Comparison of ENCODE assay signal across 13 cellular contexts in the genomic region with DNA sequence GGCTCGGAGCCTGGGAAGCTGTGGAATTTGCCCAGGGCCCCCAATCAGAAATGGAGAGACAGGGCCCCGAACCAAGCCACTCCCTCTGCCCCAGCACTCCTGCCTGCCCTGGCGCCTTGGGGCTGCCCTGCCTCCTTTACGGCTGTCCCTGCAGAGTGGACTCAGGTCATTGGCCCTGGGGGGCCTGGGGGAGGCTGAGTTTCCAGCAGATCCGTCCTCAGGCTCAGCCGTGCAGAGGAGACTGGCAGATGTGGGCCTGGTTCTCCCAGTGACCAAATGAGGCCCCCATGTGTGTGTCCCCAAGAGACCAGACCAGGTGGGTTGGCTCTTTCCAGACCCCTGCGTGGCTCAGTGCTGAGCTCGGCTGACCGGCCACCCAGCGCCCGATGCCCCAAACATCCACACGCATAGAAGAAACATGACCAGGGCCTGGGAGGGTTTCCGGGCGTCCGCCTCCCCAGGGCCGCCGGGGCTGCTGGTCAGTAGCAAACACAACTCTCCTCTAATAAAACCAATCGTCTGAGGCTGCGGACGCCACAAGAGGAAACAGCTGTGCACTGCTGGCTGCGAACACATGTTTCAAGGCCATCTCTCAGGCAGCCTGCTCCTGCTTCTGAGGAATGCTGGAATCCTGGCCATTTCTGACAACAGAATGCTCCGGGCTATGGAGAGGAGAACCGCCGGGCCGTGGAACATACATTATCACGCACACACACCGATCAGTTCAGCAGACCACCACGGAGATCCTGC. TPM values are rescaled to one million over a fixed set of nuclear protein-coding genes. Genes with fewer than 3 reads are reported as not detected.
DNase-seq lines count a peak whose midpoint lies in the region; ATAC-seq and FAIRE-seq lines count a peak whose summit lies in the region.
"Had no signal": no experiment of that assay in that cellular context is flagged by ENCODE, and none has a peak within 500 bp of the region (broad histone marks: within the 10 kb centered on the region; RNA-seq: fewer than 3 reads in every experiment).

No MANE protein-coding gene starts in this region.

- peak overlapping the region; percentile 70 for H4K91ac ChIP-seq in mesenchymal stem cell (ENCODE audit: low read length)

- peak overlapping the region; percentile 78 for H4K8ac ChIP-seq in mesenchymal stem cell (ENCODE audit: low read length)

- 46% methylated on average over 28 of the region's 28 CpGs for WGBS in mesenchymal stem cell
- 83 to 85% methylated on average over 28 of the region's 28 CpGs for WGBS in aorta, 2 donors

- H3K4me1 Mint-ChIP-seq in T-helper 17 cell: no peaks in the 10 kb centered on the region

- H3K4me3 ChIP-seq in mesenchymal stem cell (ENCODE audit: insufficient read depth in 1 of 2, low read depth in 1 of 2, low read length in 2 of 2) (no peak overlapping the region), aorta (ENCODE audit: low read length in 2 of 2) (no peak overlapping the region)

- H3K18ac ChIP-seq in mesenchymal stem cell (ENCODE audit: low read depth in 1 of 2, low read length in 2 of 2): peak overlapping the region; percentile 52 to 57

- intact Hi-C loops in aorta (cut with DNase I): no loop called here

- no peak overlapping the region for H2AFZ ChIP-seq in mesenchymal stem cell (ENCODE audit: low read depth, low read length)

- H3K36me3 ChIP-seq in mesenchymal stem cell (ENCODE audit: control insufficient read depth in 1 of 2, insufficient read depth in 2 of 2, low read depth in 1 of 2, low read length in 2 of 2): no peaks in the 10 kb centered on the region
- H3K36me3 ChIP-seq in aorta (ENCODE audit: control insufficient read depth in 1 of 2, insufficient read depth in 2 of 2, low read length in 1 of 2): no peaks in the 10 kb centered on the region

- no peak overlapping the region for H3K27ac Mint-ChIP-seq in T-helper 17 cell
- H3K27ac Mint-ChIP-seq: activated T-helper 2 cell treated with anti-CD3 and anti-CD28 coated beads, Interferon-gamma antibody, Interleukin-2, Interleukin-4, amounts not matched to agents 10 μg/mL and 5 μg/mL and 100 μg/mL, durations not matched to agents 14 hours and 24 hours and 36 hours had no signal

- peaks cover 39% of the 10 kb centered on the region for H3K4me1 ChIP-seq in mesenchymal stem cell (ENCODE audit: control insufficient read depth, insufficient read depth, low read depth, low read length)
- no peaks in the 10 kb centered on the region for H3K4me1 ChIP-seq in aorta (ENCODE audit: control insufficient read depth in 1 of 2, insufficient read depth in 2 of 2, low read length in 2 of 2)

- FAIRE-seq in endometrium (lab: Jason Lieb, UNC): peak; percentile 12
- FAIRE-seq: colon had no signal

- peak overlapping the region; percentile 60 for H2BK15ac ChIP-seq in mesenchymal stem cell (ENCODE audit: low read depth, poor library complexity, severe bottlenecking)

- ATAC-seq in aorta (ENCODE audit: low FRiP score) (no peak), T-helper 17 cell (no peak), GM18502 (IDR thresholded peaks at IDR 0.05; ENCODE audit: poor library complexity, unreplicated experiment) (no peak)
- ATAC-seq: naive thymus-derived CD8-positive, alpha-beta T cell had no signal

- H3K27me3 Mint-ChIP-seq in T-helper 17 cell: peaks cover 5% of the 10 kb centered on the region
- H3K27me3 Mint-ChIP-seq: naive thymus-derived CD8-positive, alpha-beta T cell had no signal

- peak overlapping the region in 1 of 2 experiments; percentile 72 for H2BK12ac ChIP-seq in mesenchymal stem cell (ENCODE audit: low read length in 2 of 2)

- peak overlapping the region; percentile 7 to 42 for H3K4ac ChIP-seq in mesenchymal stem cell (ENCODE audit: low read depth in 1 of 2, low read length in 2 of 2)

- no peaks in the 10 kb centered on the region for H3K9me3 ChIP-seq in mesenchymal stem cell (ENCODE audit: control insufficient read depth, low read length)
- no peaks in the 10 kb centered on the region for H3K9me3 ChIP-seq in aorta (ENCODE audit: control insufficient read depth, low read length)
- no peaks in the 10 kb centered on the region for H3K9me3 ChIP-seq in T-helper 17 cell (ENCODE audit: control insufficient read depth, low read length, poor library complexity, severe bottlenecking)

- H3K9ac ChIP-seq in mesenchymal stem cell (ENCODE audit: low read length): no peak overlapping the region

- H3K27me3 ChIP-seq in mesenchymal stem cell (ENCODE audit: control insufficient read depth in 1 of 2, insufficient read depth in 1 of 2, low read length in 2 of 2) (peaks cover 0 to 56% of the 10 kb centered on the region in 2 experiments), aorta (ENCODE audit: control insufficient read depth in 1 of 2, insufficient read depth in 2 of 2, low read length in 1 of 2) (no peaks in the 10 kb centered on the region)

- H3K4me3 Mint-ChIP-seq in T-helper 17 cell: no peak overlapping the region
- H3K4me3 Mint-ChIP-seq: naive thymus-derived CD8-positive, alpha-beta T cell had no signal

- no peak overlapping the region for H3K4me2 ChIP-seq in mesenchymal stem cell (ENCODE audit: low read length, poor library complexity, severe bottlenecking)

- peak overlapping the region; percentile 9 for H2BK120ac ChIP-seq in mesenchymal stem cell (ENCODE audit: low read depth, low read length)

- H3K27ac ChIP-seq in mesenchymal stem cell (ENCODE audit: low read length, poor library complexity, severe bottlenecking): peak overlapping the region; percentile 30
- no peak overlapping the region for H3K27ac ChIP-seq in aorta (ENCODE audit: low read depth in 1 of 2, low read length in 2 of 2)

- H2BK5ac ChIP-seq in mesenchymal stem cell (ENCODE audit: low read depth, low read length, poor library complexity, severe bottlenecking): no peak overlapping the region

- H2AK5ac ChIP-seq in mesenchymal stem cell (ENCODE audit: low read length, severe bottlenecking): peak overlapping the region; percentile 38

- H3K79me1 ChIP-seq in mesenchymal stem cell (replicated peaks; ENCODE audit: low read length, poor library complexity, severe bottlenecking): no peaks in the 10 kb centered on the region

- H3K36me3 Mint-ChIP-seq in T-helper 17 cell (ENCODE audit: low read depth): no peaks in the 10 kb centered on the region
- H3K36me3 Mint-ChIP-seq: naive thymus-derived CD8-positive, alpha-beta T cell had no signal

- H3K23ac ChIP-seq in mesenchymal stem cell (ENCODE audit: low read length in 2 of 2): no peak overlapping the region

- H3K14ac ChIP-seq in mesenchymal stem cell (ENCODE audit: low read length in 2 of 2): peak overlapping the region in 1 of 2 experiments; percentile 76

- peak; percentile 7 for DNase-seq in activated naive CD4-positive, alpha-beta T cell treated with anti-CD3 and anti-CD28 coated beads, Interleukin-2, amount 50 U/mL, for 16 hours
- DNase-seq in activated naive CD4-positive, alpha-beta T cell (lab: John Stamatoyannopoulos, UW): no peak
- peak; percentile 86 for DNase-seq in mesenchymal stem cell
- peak; percentile 45 to 78 for DNase-seq in aorta
- no peak for DNase-seq in T-helper 17 cell
- DNase-seq in H4 (ENCODE audit: low spot score): no peak
- DNase-seq: NCI-H1694 treated with DMSO at 0.1 percent for 48 hours; stimulated activated CD4-positive, alpha-beta T cell treated with anti-CD3 and anti-CD28 coated beads, Interleukin-4, amount 100 ng/mL, for 24 hours had no signal

RNA-seq across cellular contexts. Expression of a gene that starts 54.8 kb away (rescaled TPM):
- polyA plus RNA-seq in mesenchymal stem cell (2013, experiment 1 of 2): 23.5 TPM
- polyA plus RNA-seq in mesenchymal stem cell (2013, experiment 2 of 2): 22.9 TPM
- total RNA-seq in aorta (100 to 1,000 TPM; 114 to 174 TPM), T-helper 17 cell (10 to 100 TPM in 1 of 2 donors, 1 to 10 TPM in 1; 2.0 to 20.2 TPM)
- polyA plus RNA-seq in aorta: 10 to 100 TPM; 28.9 to 61.1 TPM
- total RNA-seq in H4 (2014; rRNA removed; shearing (Covaris generic)): 37.3 and 38.6 TPM in 2 replicates
- polyA plus RNA-seq: naive thymus-derived CD8-positive, alpha-beta T cell had no signal

Comparison
In these comparisons a context has a peak if more than half of its experiments do, and no peak if none do; other contexts are left out.
1. DNase-seq: peak in activated naive CD4-positive, alpha-beta T cell treated with anti-CD3 and anti-CD28 coated beads, Interleukin-2, amount 50 U/mL, for 16 hours (single experiment), mesenchymal stem cell (single experiment) and aorta (2 of 2); none in activated naive CD4-positive, alpha-beta T cell (0 of 4), T-helper 17 cell (0 of 3) and H4 (single experiment).